Comparison of ENCODE assay signal across 8 cellular contexts in the genomic region with DNA sequence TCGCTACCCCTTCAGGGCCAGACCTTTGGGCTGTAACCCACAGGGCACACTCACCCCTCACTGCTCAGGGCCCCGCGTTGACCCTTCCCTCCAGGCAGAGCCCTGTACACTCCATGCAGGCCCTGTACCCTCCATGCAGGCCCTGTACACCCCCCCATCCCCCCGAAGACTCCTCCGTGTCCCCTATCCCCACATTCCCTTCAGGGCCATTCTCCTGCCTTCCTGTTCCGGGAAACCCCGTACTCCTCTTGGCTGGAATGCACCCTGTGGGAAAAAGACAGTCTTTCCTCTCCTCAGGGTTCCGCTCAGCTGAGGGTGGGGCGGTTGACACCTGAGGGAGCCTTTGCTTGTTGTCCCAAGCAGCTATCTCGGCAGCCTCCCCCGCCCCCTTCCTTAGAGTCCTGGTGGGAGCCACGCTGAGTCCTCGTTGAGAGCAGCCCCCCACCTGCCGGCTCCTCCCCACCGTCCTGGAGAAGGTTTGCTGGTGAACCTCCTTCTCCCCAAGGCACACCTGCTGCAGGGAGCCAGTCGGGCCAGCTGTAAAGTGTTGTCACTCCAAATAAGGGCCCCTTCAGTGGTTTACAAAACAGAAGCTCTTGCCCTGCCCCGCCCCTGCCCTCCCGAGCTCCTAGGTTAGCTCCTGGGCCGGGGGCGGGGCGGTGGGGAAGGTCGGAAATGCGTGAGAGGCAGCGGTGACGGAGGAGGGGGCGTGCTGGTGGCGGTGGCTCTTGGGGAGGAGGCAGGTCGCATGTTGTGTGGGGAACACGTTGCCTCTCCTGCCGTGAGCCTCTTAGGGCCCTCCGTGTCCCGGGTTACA. TPM values are rescaled to one million over a fixed set of nuclear protein-coding genes. Genes with fewer than 3 reads are reported as not detected.
A peak's percentile ranks its signal among the peaks of the same experiment; 100 is the strongest.
DNase-seq lines count a peak whose midpoint lies in the region; ATAC-seq, FAIRE-seq and TF ChIP-seq lines count a peak whose summit lies in the region.

No MANE protein-coding gene starts in this region.

- H3K27me3 ChIP-seq in skeletal muscle tissue (ENCODE audit: control insufficient read depth in 3 of 3, insufficient read depth in 3 of 3, low read length in 3 of 3), result no peaks in the 10 kb centered on the region

- H3K9me3 ChIP-seq in A549 (no peaks in the 10 kb centered on the region), skeletal muscle tissue (ENCODE audit: control insufficient read depth in 3 of 3, low read length in 3 of 3) (no peaks in the 10 kb centered on the region)

- CTCF ChIA-PET in A549 (lab: Yijun Ruan, JAX), result interaction anchor here (2.1 to 3.0 kb wide), 3 partner anchors 9 to 145 kb away, joined by 6 to 15 read pairs (median 9); no protein-coding TSS in a partner anchor

- no peak for TF ChIP-seq CTCF in A549 (IDR thresholded peaks at IDR 0.05)
- TF ChIP-seq CTCF in foreskin fibroblast (IDR thresholded peaks at IDR 0.05; ENCODE audit: low read depth, low read length), result no peak

- H3K27ac ChIP-seq in A549, result peak overlapping the region; percentile 82 to 90; a peak in 5 of 6 replicates
- H3K27ac ChIP-seq in skeletal muscle tissue (ENCODE audit: low read depth, low read length), result peak overlapping the region; percentile 81

- DNase-seq in A549 (ENCODE audit: low read depth in 1 of 2, low spot score in 1 of 2) (no peak), KBM-7 (peak; percentile 59), foreskin fibroblast (peak in 1 of 2 donors; percentile 32), UCSD-AML1 (lab: John Stamatoyannopoulos, UW; ENCODE audit: unreplicated experiment) (no peak), HK-2 (ENCODE audit: unreplicated experiment) (no peak)
- DNase-seq in activated T-cell treated with anti-CD3 and anti-CD28 coated beads, Interleukin-2, amount 50 U/mL, for 48 hours, result peak; percentile 55 to 69

- no peak for FAIRE-seq in A549 (lab: Jason Lieb, UNC)

- POLR2A ChIA-PET in A549 (lab: Yijun Ruan, JAX), result interaction anchor here (0.5 kb wide), 1 partner anchor 259 kb away, joined by 3 read pairs; no protein-coding TSS in a partner anchor

- H3K4me1 ChIP-seq in A549 (peaks cover 10% of the 10 kb centered on the region; the same call in 2 of the 3 replicates), skeletal muscle tissue (ENCODE audit: control insufficient read depth in 3 of 3, insufficient read depth in 3 of 3, low read length in 3 of 3) (peaks cover 55 to 59% (median 59%) of the 10 kb centered on the region in 3 donors)

- TF ChIP-seq EP300 in A549 (IDR thresholded peaks at IDR 0.05), result no peak

- TF ChIP-seq RAD21 in A549 (conservative IDR thresholded peaks at IDR 0.05 in 1 of 2, IDR thresholded peaks at IDR 0.05 in 1 of 2), result no peak

- in situ Hi-C loops in KBM-7 (cut with MboI; ENCODE audit: low pct_unique_long_range_greater_than_20kb, low sequenced_read_pairs), result no loop called here

- peak overlapping the region; percentile 96 for H3K4me2 ChIP-seq in A549

- no peaks in the 10 kb centered on the region for H3K36me3 ChIP-seq in skeletal muscle tissue (ENCODE audit: control insufficient read depth in 3 of 3, insufficient read depth in 3 of 3, low read length in 3 of 3)

- ATAC-seq in A549 (peak in 1 of 2 experiments; percentile 16; a peak in 2 of 6 replicates), HG02759 (IDR thresholded peaks at IDR 0.05; ENCODE audit: unreplicated experiment) (no peak)

- WGBS in A549 (ENCODE audit: missing lambda C conversion rate), result 68% methylated on average over 14 of the region's 32 CpGs

- TF ChIP-seq POLR2A in A549 (IDR thresholded peaks at IDR 0.05; ENCODE audit: low read length), result no peak

- H3K9ac ChIP-seq in skeletal muscle tissue (ENCODE audit: low read depth in 1 of 3, low read length in 3 of 3), result peak overlapping the region; percentile 93 to 99 (median 98)

- H3K4me3 ChIP-seq in A549 (peak overlapping the region; percentile 94), foreskin fibroblast (ENCODE audit: low read depth in 1 of 2, low read length in 2 of 2) (peak overlapping the region; percentile 79 to 96), skeletal muscle tissue (ENCODE audit: low read length in 3 of 3) (peak overlapping the region; percentile 87 to 91 (median 90))

TF ChIP-seq in A549, 52 proteins besides CTCF, POLR2A, EP300 and RAD21 (continues in another document):
- TF ChIP-seq, protein P1, sequence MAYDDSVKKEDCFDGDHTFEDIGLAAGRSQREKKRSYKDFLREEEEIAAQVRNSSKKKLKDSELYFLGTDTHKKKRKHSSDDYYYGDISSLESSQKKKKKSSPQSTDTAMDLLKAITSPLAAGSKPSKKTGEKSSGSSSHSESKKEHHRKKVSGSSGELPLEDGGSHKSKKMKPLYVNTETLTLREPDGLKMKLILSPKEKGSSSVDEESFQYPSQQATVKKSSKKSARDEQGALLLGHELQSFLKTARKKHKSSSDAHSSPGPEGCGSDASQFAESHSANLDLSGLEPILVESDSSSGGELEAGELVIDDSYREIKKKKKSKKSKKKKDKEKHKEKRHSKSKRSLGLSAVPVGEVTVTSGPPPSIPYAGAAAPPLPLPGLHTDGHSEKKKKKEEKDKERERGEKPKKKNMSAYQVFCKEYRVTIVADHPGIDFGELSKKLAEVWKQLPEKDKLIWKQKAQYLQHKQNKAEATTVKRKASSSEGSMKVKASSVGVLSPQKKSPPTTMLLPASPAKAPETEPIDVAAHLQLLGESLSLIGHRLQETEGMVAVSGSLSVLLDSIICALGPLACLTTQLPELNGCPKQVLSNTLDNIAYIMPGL (CRISPR knock-in tag; IDR thresholded peaks at IDR 0.05; ENCODE audit: borderline replicate concordance), result no peak
- TF ChIP-seq, protein P2, sequence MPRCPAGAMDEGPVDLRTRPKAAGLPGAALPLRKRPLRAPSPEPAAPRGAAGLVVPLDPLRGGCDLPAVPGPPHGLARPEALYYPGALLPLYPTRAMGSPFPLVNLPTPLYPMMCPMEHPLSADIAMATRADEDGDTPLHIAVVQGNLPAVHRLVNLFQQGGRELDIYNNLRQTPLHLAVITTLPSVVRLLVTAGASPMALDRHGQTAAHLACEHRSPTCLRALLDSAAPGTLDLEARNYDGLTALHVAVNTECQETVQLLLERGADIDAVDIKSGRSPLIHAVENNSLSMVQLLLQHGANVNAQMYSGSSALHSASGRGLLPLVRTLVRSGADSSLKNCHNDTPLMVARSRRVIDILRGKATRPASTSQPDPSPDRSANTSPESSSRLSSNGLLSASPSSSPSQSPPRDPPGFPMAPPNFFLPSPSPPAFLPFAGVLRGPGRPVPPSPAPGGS (IDR thresholded peaks at IDR 0.05), result no peak
- TF ChIP-seq KDM5A (IDR thresholded peaks at IDR 0.05) (no peak), BHLHE40 (IDR thresholded peaks at IDR 0.05; ENCODE audit: low read depth, low read length) (no peak), CEBPB (IDR thresholded peaks at IDR 0.05) (no peak), TFCP2L1 (CRISPR knock-in tag; IDR thresholded peaks at IDR 0.05) (no peak)
- TF ChIP-seq, protein P3, sequence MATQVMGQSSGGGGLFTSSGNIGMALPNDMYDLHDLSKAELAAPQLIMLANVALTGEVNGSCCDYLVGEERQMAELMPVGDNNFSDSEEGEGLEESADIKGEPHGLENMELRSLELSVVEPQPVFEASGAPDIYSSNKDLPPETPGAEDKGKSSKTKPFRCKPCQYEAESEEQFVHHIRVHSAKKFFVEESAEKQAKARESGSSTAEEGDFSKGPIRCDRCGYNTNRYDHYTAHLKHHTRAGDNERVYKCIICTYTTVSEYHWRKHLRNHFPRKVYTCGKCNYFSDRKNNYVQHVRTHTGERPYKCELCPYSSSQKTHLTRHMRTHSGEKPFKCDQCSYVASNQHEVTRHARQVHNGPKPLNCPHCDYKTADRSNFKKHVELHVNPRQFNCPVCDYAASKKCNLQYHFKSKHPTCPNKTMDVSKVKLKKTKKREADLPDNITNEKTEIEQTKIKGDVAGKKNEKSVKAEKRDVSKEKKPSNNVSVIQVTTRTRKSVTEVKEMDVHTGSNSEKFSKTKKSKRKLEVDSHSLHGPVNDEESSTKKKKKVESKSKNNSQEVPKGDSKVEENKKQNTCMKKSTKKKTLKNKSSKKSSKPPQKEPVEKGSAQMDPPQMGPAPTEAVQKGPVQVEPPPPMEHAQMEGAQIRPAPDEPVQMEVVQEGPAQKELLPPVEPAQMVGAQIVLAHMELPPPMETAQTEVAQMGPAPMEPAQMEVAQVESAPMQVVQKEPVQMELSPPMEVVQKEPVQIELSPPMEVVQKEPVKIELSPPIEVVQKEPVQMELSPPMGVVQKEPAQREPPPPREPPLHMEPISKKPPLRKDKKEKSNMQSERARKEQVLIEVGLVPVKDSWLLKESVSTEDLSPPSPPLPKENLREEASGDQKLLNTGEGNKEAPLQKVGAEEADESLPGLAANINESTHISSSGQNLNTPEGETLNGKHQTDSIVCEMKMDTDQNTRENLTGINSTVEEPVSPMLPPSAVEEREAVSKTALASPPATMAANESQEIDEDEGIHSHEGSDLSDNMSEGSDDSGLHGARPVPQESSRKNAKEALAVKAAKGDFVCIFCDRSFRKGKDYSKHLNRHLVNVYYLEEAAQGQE (IDR thresholded peaks at IDR 0.05), result no peak
- TF ChIP-seq, protein P4, sequence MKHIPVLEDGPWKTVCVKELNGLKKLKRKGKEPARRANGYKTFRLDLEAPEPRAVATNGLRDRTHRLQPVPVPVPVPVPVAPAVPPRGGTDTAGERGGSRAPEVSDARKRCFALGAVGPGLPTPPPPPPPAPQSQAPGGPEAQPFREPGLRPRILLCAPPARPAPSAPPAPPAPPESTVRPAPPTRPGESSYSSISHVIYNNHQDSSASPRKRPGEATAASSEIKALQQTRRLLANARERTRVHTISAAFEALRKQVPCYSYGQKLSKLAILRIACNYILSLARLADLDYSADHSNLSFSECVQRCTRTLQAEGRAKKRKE (CRISPR knock-in tag; IDR thresholded peaks at IDR 0.05; ENCODE audit: low read depth), result no peak

RNA-seq across cellular contexts. Expression of a gene that starts 1.4 kb away (rescaled TPM):
- polyA plus RNA-seq in A549 (2011; rRNA removed) (5.5 and 8.6 TPM in 2 replicates), A549 (2017; fragmentation: RNase III; extraction: RNeasy Plus Mini Kit Qiagen cat#74134 plus additional on column Dnase treatment) (29.0 to 32.8 TPM (median 30.5 TPM) in 3 replicates)
- 24.3 and 29.2 TPM in 2 replicates for polyA plus RNA-seq in A549 (2012; cell fraction: cytosol; rRNA removed)
- 26.9 and 28.9 TPM in 2 replicates for polyA plus RNA-seq in A549 (2012; cell fraction: nucleus; rRNA removed)
- 6.7 and 19.2 TPM in 2 replicates for polyA minus RNA-seq in A549 (2011; rRNA and poly(A)+ RNA removed)
- 37.1 TPM for total RNA-seq in skeletal muscle tissue

RNA-seq across cellular contexts. Expression of a gene that starts 33.3 kb away (rescaled TPM):
- 171 and 183 TPM in 2 replicates for polyA plus RNA-seq in A549 (2011; rRNA removed)
- 223 and 303 TPM in 2 replicates for polyA plus RNA-seq in A549 (2012; cell fraction: cytosol; rRNA removed)
- polyA plus RNA-seq in A549 (2012; cell fraction: nucleus; rRNA removed), result 251 and 276 TPM in 2 replicates
- 191 to 231 TPM (median 216 TPM) in 3 replicates for polyA plus RNA-seq in A549 (2017; fragmentation: RNase III; extraction: RNeasy Plus Mini Kit Qiagen cat#74134 plus additional on column Dnase treatment)
- 235 and 240 TPM in 2 replicates for polyA minus RNA-seq in A549 (2011; rRNA and poly(A)+ RNA removed)
- 98.1 TPM for total RNA-seq in skeletal muscle tissue

RNA-seq across cellular contexts. Expression of a gene that starts 40.2 kb away (rescaled TPM):
- 0.06 and 0.07 TPM in 2 replicates for polyA plus RNA-seq in A549 (2011; rRNA removed)
- polyA plus RNA-seq in A549 (2012; cell fraction: cytosol; rRNA removed), result 0.07 and 0.10 TPM in 2 replicates
- polyA plus RNA-seq in A549 (2012; cell fraction: nucleus; rRNA removed), result 0.16 TPM in 1 of 2 replicates, not detected in the other
- 0.04 TPM in 1 of 3 replicates, not detected in the others for polyA plus RNA-seq in A549 (2017; fragmentation: RNase III; extraction: RNeasy Plus Mini Kit Qiagen cat#74134 plus additional on column Dnase treatment)
- polyA minus RNA-seq in A549 (2011; rRNA and poly(A)+ RNA removed), result not detected in 2 replicates
- total RNA-seq in skeletal muscle tissue, result 3.1 TPM

Comparison
In these comparisons a context has a peak if more than half of its experiments do, and no peak if none do; other contexts are left out.
1. DNase-seq: peak in KBM-7 (single experiment) and activated T-cell treated with anti-CD3 and anti-CD28 coated beads, Interleukin-2, amount 50 U/mL, for 48 hours (2 of 2); none in A549 (0 of 2), UCSD-AML1 (single experiment) and HK-2 (single experiment).
2. Peak in every context shown above with its lines, with median percentiles within 50 percentile points of each other: H3K4me3 ChIP-seq.